Comparison of ENCODE assay signal across 24 cellular contexts in genomic region chr18:62618735-62619134, GRCh38.
A peak's percentile ranks its signal among the peaks of the same experiment; 100 is the strongest.
DNase-seq lines count a peak whose midpoint lies in the region; ATAC-seq, FAIRE-seq and TF ChIP-seq lines count a peak whose summit lies in the region.
"Had no signal": no experiment of that assay in that cellular context is flagged by ENCODE, and none has a peak within 500 bp of the region (broad histone marks: within the 10 kb centered on the region; RNA-seq: fewer than 3 reads in every experiment).

No MANE protein-coding gene starts in this region.

- intact Hi-C loops in K562 (cut with micrococcal nuclease), result no loop called here

- POLR2A ChIA-PET in HEK293 (lab: Yijun Ruan, JAX), result no interaction called here
- POLR2A ChIA-PET in K562 (lab: Yijun Ruan, JAX), result no interaction called here

- H3K36me3 ChIP-seq in HEK293 (ENCODE audit: control insufficient read depth in 2 of 2, insufficient read depth in 1 of 2, low read length in 2 of 2) (no peaks in the 10 kb centered on the region), K562 (ENCODE audit: control insufficient read depth, insufficient read depth, low read length) (no peaks in the 10 kb centered on the region)
- H3K36me3 ChIP-seq: BLaER1 treated with 17β-estradiol and CSF1 and Interleukin-3, amounts not matched to agents 10 nM and 100 nM had no signal

- no peak for FAIRE-seq in K562 (lab: Jason Lieb, UNC)
- FAIRE-seq: A204.1, GM12878, GM12892, GM18507 had no signal

- no peak for ATAC-seq in K562
- ATAC-seq: CD8-positive, alpha-beta T cell; GM12878 had no signal

- H3K27ac ChIP-seq in HEK293 (ENCODE audit: extremely low read depth, low read depth, low read length) (no peak overlapping the region), K562 (ENCODE audit: extremely low read depth, low read depth, low read length) (no peak overlapping the region)
- H3K27ac ChIP-seq: BLaER1 treated with 17β-estradiol and CSF1 and Interleukin-3, amounts not matched to agents 10 nM and 100 nM; C4-2B had no signal

- H3K79me2 ChIP-seq in K562 (ENCODE audit: control insufficient read depth, insufficient read depth, low read length), result no peaks in the 10 kb centered on the region

- H3K27me3 ChIP-seq in K562 (ENCODE audit: control insufficient read depth in 2 of 2, insufficient read depth in 2 of 2, low read length in 2 of 2), result peaks cover 4 to 17% of the 10 kb centered on the region in 2 experiments; a peak in 3 of 5 replicates
- H3K27me3 ChIP-seq: BLaER1 treated with 17β-estradiol and CSF1 and Interleukin-3, amounts not matched to agents 10 nM and 100 nM had no signal

- no peak overlapping the region for H2AFZ ChIP-seq in K562 (ENCODE audit: low read depth, low read length)

- H3K9me3 ChIP-seq in HEK293 (ENCODE audit: control insufficient read depth, insufficient read depth, low read depth, low read length) (no peaks in the 10 kb centered on the region), K562 (replicated peaks; ENCODE audit: control insufficient read depth, insufficient read depth, low read depth, low read length) (no peaks in the 10 kb centered on the region)
- H3K9me3 ChIP-seq: BLaER1 treated with 17β-estradiol and CSF1 and Interleukin-3, amounts not matched to agents 10 nM and 100 nM had no signal

- no peak for TF ChIP-seq RAD21 in K562 (CRISPR knock-in tag; conservative IDR thresholded peaks at IDR 0.05 in 1 of 2, IDR thresholded peaks at IDR 0.05 in 1 of 2)

- BruUV-seq in K562 (replicated peaks; lab: Mats Ljungman, UMichigan), result no TSS peak

- no peak for TF ChIP-seq POLR2A in K562 (conservative IDR thresholded peaks at IDR 0.05)

- TF ChIP-seq CTCF in HEK293 (tag by site-specific recombination; IDR thresholded peaks at IDR 0.05), result no peak
- no peak for TF ChIP-seq CTCF in K562 (IDR thresholded peaks at IDR 0.05 in 2 of 3, conservative IDR thresholded peaks at IDR 0.05 in 1 of 3; ENCODE audit: insufficient read depth in 2 of 3, low read depth in 1 of 3, low read length in 3 of 3)
- no peak for TF ChIP-seq CTCF in epithelial cell of esophagus (IDR thresholded peaks at IDR 0.05; ENCODE audit: insufficient read depth, low read depth, low read length, missing control alignments)

- H3K9me1 ChIP-seq in K562 (ENCODE audit: control insufficient read depth, insufficient read depth, low read length), result no peaks in the 10 kb centered on the region

- H3K4me1 ChIP-seq in HEK293 (ENCODE audit: control insufficient read depth, insufficient read depth, low read length), result no peaks in the 10 kb centered on the region
- no peaks in the 10 kb centered on the region; a peak in 1 of 5 replicates for H3K4me1 ChIP-seq in K562 (replicated peaks in 1 of 2; ENCODE audit: control insufficient read depth in 2 of 2, insufficient read depth in 2 of 2, low read length in 2 of 2)

- TF ChIP-seq EP300 in K562 (IDR thresholded peaks at IDR 0.05; ENCODE audit: low read length), result no peak

- in situ Hi-C loops in K562 (cut with MboI), result no loop called here

- no peaks in the 10 kb centered on the region for H4K20me1 ChIP-seq in K562 (replicated peaks; ENCODE audit: control insufficient read depth, insufficient read depth, low read length)
- H4K20me1 ChIP-seq: BLaER1 treated with 17β-estradiol and CSF1 and Interleukin-3, amounts not matched to agents 10 nM and 100 nM had no signal

- no peak for DNase-seq in K562 (ENCODE audit: extremely low read depth in 1 of 4, low spot score in 3 of 4)
- peak; percentile 56 for DNase-seq in epithelial cell of esophagus (ENCODE audit: low read depth)
- DNase-seq in AML-193 (lab: John Stamatoyannopoulos, UW), result no peak
- DNase-seq in activated CD4-positive, CD25-positive, alpha-beta regulatory T cell (lab: John Stamatoyannopoulos, UW), result no peak
- no peak for DNase-seq in COLO829 (ENCODE audit: low spot score)
- DNase-seq: 8988T; ACHN; CD4-positive, alpha-beta T cell; CD8-positive, alpha-beta T cell; COR-L47; DMS 273 treated with DMSO at 0.1 percent for 48 hours; DMS153; DMS53; DMS79; DND-41; EL; GDM1 had no signal

- 0% methylated on average over 1 of the region's 1 CpG for WGBS in K562 (ENCODE audit: insufficient coverage, low coverage, missing lambda C conversion rate)

- H3K9ac ChIP-seq in K562 (ENCODE audit: insufficient read depth in 1 of 2, low read depth in 2 of 2, low read length in 2 of 2), result no peak overlapping the region
- H3K9ac ChIP-seq: BLaER1 treated with 17β-estradiol and CSF1 and Interleukin-3, amounts not matched to agents 10 nM and 100 nM had no signal

- H3K4me3 ChIP-seq in HEK293 (ENCODE audit: low read depth, low read length) (no peak overlapping the region), K562 (no peak overlapping the region), epithelial cell of esophagus (ENCODE audit: low read length) (no peak overlapping the region)
- H3K4me3 ChIP-seq: BLaER1 treated with 17β-estradiol and CSF1 and Interleukin-3, amounts not matched to agents 10 nM and 100 nM; GM12878 had no signal

- CTCF ChIA-PET in HEK293 (lab: Yijun Ruan, JAX) (interaction anchor here (0.6 to 1.0 kb wide), 4 partner anchors 33 to 1161 kb away, joined by 3 read pairs; no protein-coding TSS in a partner anchor), K562 (lab: Yijun Ruan, JAX; ENCODE audit: low intra/inter-chr PET ratio) (no interaction called here)

- H3K4me2 ChIP-seq in K562 (ENCODE audit: insufficient read depth, low read length), result no peak overlapping the region
- H3K4me2 ChIP-seq: BLaER1 treated with 17β-estradiol and CSF1 and Interleukin-3, amounts not matched to agents 10 nM and 100 nM had no signal

TF ChIP-seq in HEK293, 187 proteins besides CTCF, POLR2A, EP300 and RAD21:
- TF ChIP-seq ZBTB20 (tag by site-specific recombination; IDR thresholded peaks at IDR 0.05) (no peak), ZNF549 (tag by site-specific recombination; IDR thresholded peaks at IDR 0.05) (peak; percentile 31; the same call in 1 of the 2 replicates)

TF ChIP-seq in K562, 482 proteins besides CTCF, POLR2A, EP300 and RAD21:
- TF ChIP-seq PHF8 (IDR thresholded peaks at IDR 0.05; ENCODE audit: borderline replicate concordance, low read length) (no peak), KDM1A (IDR thresholded peaks at IDR 0.05) (peak; percentile 72 to 76)
